26 cellular contexts compared by ENCODE assay signal in genomic region chr10:601356-601963, GRCh38.
DNase-seq lines count a peak whose midpoint lies in the region; ATAC-seq and TF ChIP-seq lines count a peak whose summit lies in the region.
"Had no signal": no experiment of that assay in that cellular context is flagged by ENCODE, and none has a peak within 500 bp of the region (broad histone marks: within the 10 kb centered on the region; RNA-seq: fewer than 3 reads in every experiment).

No MANE protein-coding gene starts in this region.

- H2AK5ac ChIP-seq in trophoblast cell (ENCODE audit: low read length), result peak overlapping the region; percentile 2

- H3K27ac ChIP-seq in AG04450 (ENCODE audit: low read depth, low read length), result peak overlapping the region; percentile 21
- no peak overlapping the region for H3K27ac ChIP-seq in OCI-LY7 (ENCODE audit: low read depth, low read length, poor library complexity, severe bottlenecking)
- H3K27ac ChIP-seq in lower lobe of right lung, result peak overlapping the region; percentile 31
- H3K27ac ChIP-seq in trophoblast cell (ENCODE audit: low read depth, low read length), result peak overlapping the region; percentile 63
- H3K27ac ChIP-seq: A549, neutrophil, psoas muscle, WERI-Rb-1 had no signal

- WGBS in trophoblast cell (ENCODE audit: extremely low coverage, insufficient coverage, insufficient read length), result no CpG with 5 or more reads among the region's 18 CpGs

- POLR2A ChIA-PET in AG04450 (lab: Yijun Ruan, JAX) (no interaction called here), OCI-LY7 (lab: Charles Lee) (interaction anchor here (0.6 to 0.7 kb wide), 2 partner anchors 20 to 123 kb away, joined by 3 to 4 read pairs; no protein-coding TSS in a partner anchor), WTC11 (lab: Charles Lee) (no interaction called here)

- peak overlapping the region; percentile 74 for H3K14ac ChIP-seq in trophoblast cell (ENCODE audit: low read length)

- no peaks in the 10 kb centered on the region for H3K27me3 Mint-ChIP-seq in WTC11 (ENCODE audit: low read depth)
- H3K27me3 Mint-ChIP-seq: activated CD4-positive, alpha-beta T cell treated with anti-CD3 and anti-CD28 coated beads, Interleukin-2, amount 10 ng/mL, durations not matched to agents 24 days and 14 days had no signal

- H3K79me2 ChIP-seq in OCI-LY7 (ENCODE audit: insufficient read depth, low read depth, low read length) (no peaks in the 10 kb centered on the region), trophoblast cell (ENCODE audit: control insufficient read depth, insufficient read depth, low read length, poor library complexity) (peaks cover 16% of the 10 kb centered on the region)

- H3K4me1 Mint-ChIP-seq in WTC11, result peaks cover 37% of the 10 kb centered on the region
- H3K4me1 Mint-ChIP-seq: activated CD4-positive, alpha-beta T cell treated with anti-CD3 and anti-CD28 coated beads, Interleukin-2, amount 10 ng/mL, durations not matched to agents 24 days and 14 days had no signal

- no peak overlapping the region for H3K9ac ChIP-seq in trophoblast cell (ENCODE audit: low read length)

- peaks cover 29% of the 10 kb centered on the region for H3K79me1 ChIP-seq in trophoblast cell (ENCODE audit: low read length)

- H3K23ac ChIP-seq in trophoblast cell (ENCODE audit: low read length), result no peak overlapping the region

- H4K12ac ChIP-seq in trophoblast cell (ENCODE audit: low read depth, low read length), result no peak overlapping the region

- H2AFZ ChIP-seq in OCI-LY7 (ENCODE audit: low read length) (no peak overlapping the region), trophoblast cell (ENCODE audit: insufficient read depth, low read length, poor library complexity) (peak overlapping the region; percentile 23)

- H3K27me3 ChIP-seq in AG04450 (ENCODE audit: control insufficient read depth, insufficient read depth, low read length) (no peaks in the 10 kb centered on the region), lower lobe of right lung (ENCODE audit: low read depth) (no peaks in the 10 kb centered on the region), trophoblast cell (ENCODE audit: insufficient read depth, low read length) (no peaks in the 10 kb centered on the region), BE2C (no peaks in the 10 kb centered on the region)

- H3K36me3 ChIP-seq in OCI-LY7 (ENCODE audit: insufficient read depth, low read length) (no peaks in the 10 kb centered on the region), lower lobe of right lung (no peaks in the 10 kb centered on the region), trophoblast cell (ENCODE audit: control insufficient read depth in 1 of 2, insufficient read depth in 2 of 2, low read length in 2 of 2) (no peaks in the 10 kb centered on the region), BE2C (no peaks in the 10 kb centered on the region)
- H3K36me3 ChIP-seq: neutrophil, WERI-Rb-1 had no signal

- H4K8ac ChIP-seq in trophoblast cell (ENCODE audit: low read depth, low read length), result peak overlapping the region; percentile 0

- peak overlapping the region; percentile 27; the same call in 1 of the 2 replicates for H3K4me2 ChIP-seq in OCI-LY7 (ENCODE audit: low read length)
- H3K4me2 ChIP-seq in trophoblast cell (ENCODE audit: low read length), result peak overlapping the region; percentile 35
- H3K4me2 ChIP-seq: A549 had no signal

- no peak overlapping the region for H3K4ac ChIP-seq in trophoblast cell (ENCODE audit: low read depth, low read length)

- no peaks in the 10 kb centered on the region; the same call in 1 of the 2 replicates for H3K9me3 ChIP-seq in AG04450 (ENCODE audit: control insufficient read depth, insufficient read depth, low read length)
- H3K9me3 ChIP-seq in OCI-LY7 (ENCODE audit: low read length), result no peaks in the 10 kb centered on the region
- no peaks in the 10 kb centered on the region for H3K9me3 ChIP-seq in lower lobe of right lung
- no peaks in the 10 kb centered on the region for H3K9me3 ChIP-seq in trophoblast cell (ENCODE audit: insufficient read depth, low read depth, low read length)
- H3K9me3 ChIP-seq in BE2C, result no peaks in the 10 kb centered on the region
- H3K9me3 ChIP-seq: A549, neutrophil, psoas muscle had no signal

- no peaks in the 10 kb centered on the region for H4K20me1 ChIP-seq in OCI-LY7 (ENCODE audit: insufficient read depth, low read length)

- no peak overlapping the region for H3K4me3 ChIP-seq in AG04450 (ENCODE audit: low read depth, low read length)
- H3K4me3 ChIP-seq in OCI-LY7 (ENCODE audit: low read depth, low read length, poor library complexity, severe bottlenecking), result no peak overlapping the region
- no peak overlapping the region for H3K4me3 ChIP-seq in lower lobe of right lung
- no peak overlapping the region for H3K4me3 ChIP-seq in trophoblast cell (ENCODE audit: low read depth, low read length)
- H3K4me3 ChIP-seq in BE2C (ENCODE audit: low read depth, low read length), result no peak overlapping the region
- H3K4me3 ChIP-seq: A549, psoas muscle had no signal

- peak overlapping the region; percentile 64 for H2BK5ac ChIP-seq in trophoblast cell (ENCODE audit: low read depth, low read length, poor library complexity)

- DNase-seq in AG04450 (ENCODE audit: low read depth, low spot score) (no peak), OCI-LY7 (ENCODE audit: low spot score) (no peak), lower lobe of right lung (no peak), trophoblast cell (no peak), BE2C (no peak), WTC11 (ENCODE audit: low spot score) (no peak), SHP77 (lab: John Stamatoyannopoulos, UW) (no peak)
- DNase-seq: activated CD4-positive, alpha-beta T cell treated with anti-CD3 and anti-CD28 coated beads, Interleukin-2, amount 10 ng/mL, durations not matched to agents 24 days and 14 days; activated naive CD4-positive, alpha-beta T cell; activated T-cell treated with anti-CD3 and anti-CD28 coated beads, Interleukin-2, amount 50 U/mL, for 48 hours; COR-L47; GF-D8; H9; Kasumi-1; MV-4-11; NCI-H1436 treated with DMSO at 0.1 percent for 48 hours; NCI-H2107; NCI-H446; NCI-H82; OCI-M1; psoas muscle; stimulated activated naive CD8-positive, alpha-beta T cell treated with anti-CD3 and anti-CD28 coated beads, Interleukin-15, Interleukin-2, amounts not matched to agents 100 U/mL and 50 U/mL, for 24 hours; WERI-Rb-1 had no signal

- H3K4me1 ChIP-seq in OCI-LY7 (ENCODE audit: insufficient read depth, low read length, poor library complexity, severe bottlenecking) (no peaks in the 10 kb centered on the region), lower lobe of right lung (peaks cover 23% of the 10 kb centered on the region), trophoblast cell (ENCODE audit: control insufficient read depth in 1 of 2, insufficient read depth in 2 of 2, low read length in 2 of 2) (peaks cover 36 to 46% of the 10 kb centered on the region in 2 experiments), BE2C (no peaks in the 10 kb centered on the region)
- H3K4me1 ChIP-seq: A549 had no signal

- H2BK120ac ChIP-seq in trophoblast cell (ENCODE audit: insufficient read depth, low read length, poor library complexity), result peak overlapping the region; percentile 23

- H3K4me3 Mint-ChIP-seq in WTC11, result no peak overlapping the region
- H3K4me3 Mint-ChIP-seq: activated CD4-positive, alpha-beta T cell treated with anti-CD3 and anti-CD28 coated beads, Interleukin-2, amount 10 ng/mL, durations not matched to agents 24 days and 14 days; H9 had no signal

- intact Hi-C loops in OCI-LY7 (cut with micrococcal nuclease; ENCODE audit: unreplicated experiment) (no loop called here), lower lobe of right lung (cut with DNase I) (no loop called here)

- no peaks in the 10 kb centered on the region for H3K36me3 Mint-ChIP-seq in WTC11

- no peaks in the 10 kb centered on the region for H3K9me2 ChIP-seq in OCI-LY7 (ENCODE audit: insufficient read depth, low read length)

- H4K91ac ChIP-seq in trophoblast cell (ENCODE audit: low read depth, low read length), result peak overlapping the region; percentile 88

- peak overlapping the region; percentile 10 for H3K18ac ChIP-seq in trophoblast cell (ENCODE audit: low read length)

- H2BK12ac ChIP-seq in trophoblast cell (ENCODE audit: low read length), result peak overlapping the region; percentile 14

- CTCF ChIA-PET in AG04450 (lab: Charles Lee), result no interaction called here
- CTCF ChIA-PET in OCI-LY7 (lab: Charles Lee; ENCODE audit: unreplicated experiment), result no interaction called here
- CTCF ChIA-PET in WTC11 (lab: Charles Lee), result no interaction called here

- no peak for ATAC-seq in lower lobe of right lung
- ATAC-seq in GM21619 (IDR thresholded peaks at IDR 0.05; ENCODE audit: unreplicated experiment), result no peak
- ATAC-seq in WTC11, result no peak; the same call in 1 of the 2 replicates
- ATAC-seq: A549; psoas muscle; stimulated activated naive CD8-positive, alpha-beta T cell treated with anti-CD3 and anti-CD28 coated beads, Interleukin-15, Interleukin-2, amounts not matched to agents 100 U/mL and 50 U/mL, for 24 hours had no signal

- no TSS peak for BruUV-seq in OCI-LY7 (replicated peaks; lab: Mats Ljungman, UMichigan)

- no peaks in the 10 kb centered on the region for H3K9me3 Mint-ChIP-seq in WTC11
- H3K9me3 Mint-ChIP-seq: activated CD4-positive, alpha-beta T cell treated with anti-CD3 and anti-CD28 coated beads, Interleukin-2, amount 10 ng/mL, durations not matched to agents 24 days and 14 days; H9 had no signal

- H3K27ac Mint-ChIP-seq in WTC11, result no peak overlapping the region
- H3K27ac Mint-ChIP-seq: activated CD4-positive, alpha-beta T cell treated with anti-CD3 and anti-CD28 coated beads, Interleukin-2, amount 10 ng/mL, durations not matched to agents 24 days and 14 days had no signal

- TF ChIP-seq CTCF in AG04450 (IDR thresholded peaks at IDR 0.05; ENCODE audit: low read depth, low read length) (no peak), OCI-LY7 (conservative IDR thresholded peaks at IDR 0.05; ENCODE audit: low read length) (no peak), lower lobe of right lung (IDR thresholded peaks at IDR 0.05) (no peak), BE2C (IDR thresholded peaks at IDR 0.05; ENCODE audit: low read depth, low read length) (no peak), WTC11 (IDR thresholded peaks at IDR 0.05) (no peak)

TF ChIP-seq in WTC11, 78 proteins besides CTCF, POLR2A, EP300 and RAD21:
- no peak for TF ChIP-seq CREB1 (CRISPR knock-in tag; IDR thresholded peaks at IDR 0.05)
- no peak for TF ChIP-seq TEAD4 (CRISPR knock-in tag; IDR thresholded peaks at IDR 0.05)
- no peak for TF ChIP-seq PRRX2 (CRISPR knock-in tag; IDR thresholded peaks at IDR 0.05)
- TF ChIP-seq SP1 (CRISPR knock-in tag; conservative IDR thresholded peaks at IDR 0.05), result no peak
TF ChIP-seq in WTC11: peak in this region for 0.
